15 cellular contexts compared by ENCODE assay signal in genomic region chr9:121738969-121739368, GRCh38.
DNase-seq lines count a peak whose midpoint lies in the region; ATAC-seq and TF ChIP-seq lines count a peak whose summit lies in the region.
"Had no signal": no experiment of that assay in that cellular context is flagged by ENCODE, and none has a peak within 500 bp of the region (broad histone marks: within the 10 kb centered on the region; RNA-seq: fewer than 3 reads in every experiment).

No MANE protein-coding gene starts in this region.

- no TSS peak for BruUV-seq in A673 (replicated peaks; lab: Mats Ljungman, UMichigan)

- H4K20me1 ChIP-seq in DND-41 (ENCODE audit: insufficient read depth, low read length), result no peaks in the 10 kb centered on the region

- H3K79me2 ChIP-seq in DND-41 (ENCODE audit: insufficient read depth, low read length), result no peaks in the 10 kb centered on the region

- H3K27ac ChIP-seq in DND-41 (ENCODE audit: low read length) (no peak overlapping the region; the same call in 1 of the 2 replicates), VCaP (peak overlapping the region; percentile 41), skeletal muscle tissue (ENCODE audit: low read depth, low read length) (peak overlapping the region; percentile 69), A673 (ENCODE audit: low read depth, low read length, poor library complexity, severe bottlenecking) (no peak overlapping the region)

- DNase-seq in DND-41 (no peak), fibroblast of the conjunctiva (ENCODE audit: low read depth) (peak; percentile 45), DMS53 (lab: John Stamatoyannopoulos, UW) (no peak), A673 (ENCODE audit: low spot score) (no peak)
- DNase-seq: activated CD4-positive, alpha-beta T cell treated with anti-CD3 and anti-CD28 coated beads, Interleukin-2, amount 50 U/mL, for 4 hours; activated naive CD4-positive, alpha-beta T cell treated with Interleukin-2 at 50 U/mL for 16 hours; CD4-positive, alpha-beta memory T cell; cerebellar nuclear complex; NCI-H2171; ovary had no signal

- H3K36me3 ChIP-seq in DND-41 (ENCODE audit: insufficient read depth, low read length) (no peaks in the 10 kb centered on the region), skeletal muscle tissue (ENCODE audit: control insufficient read depth in 3 of 3, insufficient read depth in 3 of 3, low read length in 3 of 3) (peaks cover 0 to 2% (median 0%) of the 10 kb centered on the region in 3 donors), A673 (ENCODE audit: insufficient read depth, low read length, poor library complexity, severe bottlenecking) (no peaks in the 10 kb centered on the region)
- H3K36me3 ChIP-seq: ovary had no signal

- H3K9ac ChIP-seq in DND-41 (ENCODE audit: low read depth, low read length) (peak overlapping the region; percentile 9; the same call in 1 of the 2 replicates), skeletal muscle tissue (ENCODE audit: low read depth in 1 of 3, low read length in 3 of 3) (peak overlapping the region; percentile 2 to 58 (median 47))

- H3K4me3 ChIP-seq in DND-41 (ENCODE audit: low read depth in 1 of 2, low read length in 2 of 2) (no peak overlapping the region), skeletal muscle tissue (ENCODE audit: low read length in 3 of 3) (peak overlapping the region in 2 of 3 donors; percentile 10 to 31), A673 (ENCODE audit: low read depth, low read length, poor library complexity, severe bottlenecking) (no peak overlapping the region)
- H3K4me3 ChIP-seq: ovary had no signal

- H3K4me1 ChIP-seq in DND-41 (ENCODE audit: insufficient read depth, low read length) (peaks cover 15% of the 10 kb centered on the region; the same call in 1 of the 2 replicates), skeletal muscle tissue (ENCODE audit: control insufficient read depth in 3 of 3, insufficient read depth in 3 of 3, low read length in 3 of 3) (peaks cover 92 to 95% (median 94%) of the 10 kb centered on the region in 3 donors), A673 (ENCODE audit: insufficient read depth, low read length, poor library complexity, severe bottlenecking) (peaks cover 4% of the 10 kb centered on the region)

- H3K4me2 ChIP-seq in DND-41 (ENCODE audit: insufficient read depth, low read length), result no peak overlapping the region

- TF ChIP-seq CTCF in DND-41 (IDR thresholded peaks at IDR 0.05; ENCODE audit: borderline replicate concordance, extremely low read depth, low read length, poor library complexity, severe bottlenecking), result no peak
- TF ChIP-seq CTCF in VCaP (conservative IDR thresholded peaks at IDR 0.05), result no peak
- no peak for TF ChIP-seq CTCF in A673 (conservative IDR thresholded peaks at IDR 0.05; ENCODE audit: low read depth, low read length)

- POLR2A ChIA-PET in A673 (lab: Charles Lee; ENCODE audit: low non-redundant PET), result no interaction called here

- H3K27me3 ChIP-seq in DND-41 (ENCODE audit: insufficient read depth, low read length, poor library complexity), result peaks cover 14% of the 10 kb centered on the region
- H3K27me3 ChIP-seq in skeletal muscle tissue (ENCODE audit: control insufficient read depth in 3 of 3, insufficient read depth in 3 of 3, low read length in 3 of 3), result no peaks in the 10 kb centered on the region
- H3K27me3 ChIP-seq in A673 (replicated peaks; ENCODE audit: insufficient read depth, low read depth, low read length, poor library complexity), result no peaks in the 10 kb centered on the region
- H3K27me3 ChIP-seq: ovary had no signal

- ATAC-seq in DND-41 (ENCODE audit: insufficient read depth, low read depth), result no peak
- no peak for ATAC-seq in GM19035 (IDR thresholded peaks at IDR 0.05; ENCODE audit: unreplicated experiment)
- no peak for ATAC-seq in HG02610 (IDR thresholded peaks at IDR 0.05; ENCODE audit: unreplicated experiment)
- ATAC-seq: stimulated activated memory B cell treated with anti-CD40 and anti-IgM and Interleukin-4, amounts not matched to agents 10 μg/mL and 1 μg/mL and 100 μg/mL, for 72 hours had no signal

- intact Hi-C loops in A673 (cut with micrococcal nuclease; ENCODE audit: unreplicated experiment), result no loop called here

- H2AFZ ChIP-seq in DND-41 (ENCODE audit: low read depth, low read length), result no peak overlapping the region

- CTCF ChIA-PET in A673 (lab: Charles Lee), result no interaction called here

- H3K9me3 ChIP-seq in DND-41 (ENCODE audit: insufficient read depth, low read length, severe bottlenecking) (no peaks in the 10 kb centered on the region), skeletal muscle tissue (ENCODE audit: control insufficient read depth in 3 of 3, low read length in 3 of 3) (no peaks in the 10 kb centered on the region), A673 (ENCODE audit: low read depth, low read length, poor library complexity, severe bottlenecking) (no peaks in the 10 kb centered on the region)
- H3K9me3 ChIP-seq: ovary had no signal

Comparison
In these comparisons a context has a peak if more than half of its experiments do, and no peak if none do; other contexts are left out.
1. H3K27ac ChIP-seq: peak in VCaP (single experiment) and skeletal muscle tissue (single experiment); none in DND-41 (single experiment) and A673 (single experiment).
2. H3K4me3 ChIP-seq: peak in skeletal muscle tissue (2 of 3); none in DND-41 (0 of 2) and A673 (single experiment).